Comparison of ENCODE assay signal across 13 cellular contexts in genomic region chr10:22615101-22615500, GRCh38.
DNase-seq lines count a peak whose midpoint lies in the region; ATAC-seq and TF ChIP-seq lines count a peak whose summit lies in the region.
"Had no signal": no experiment of that assay in that cellular context is flagged by ENCODE, and none has a peak within 500 bp of the region (broad histone marks: within the 10 kb centered on the region; RNA-seq: fewer than 3 reads in every experiment).

No MANE protein-coding gene starts in this region.

- H3K27ac ChIP-seq in CD4-positive, alpha-beta memory T cell (ENCODE audit: low read depth, low read length), result peak overlapping the region; percentile 53
- no peak overlapping the region for H3K27ac ChIP-seq in smooth muscle cell (ENCODE audit: low read depth)
- H3K27ac ChIP-seq: WERI-Rb-1 had no signal

- WGBS in smooth muscle cell (ENCODE audit: low lambda C conversion rate), result 96% methylated on average over 2 of the region's 2 CpGs

- no peaks in the 10 kb centered on the region for H3K9me3 ChIP-seq in CD4-positive, alpha-beta memory T cell (ENCODE audit: control insufficient read depth in 1 of 2, low read length in 2 of 2)
- no peaks in the 10 kb centered on the region for H3K9me3 ChIP-seq in smooth muscle cell (replicated peaks; ENCODE audit: low read depth)
- H3K9me3 ChIP-seq: adrenal gland had no signal

- H3K4me2 ChIP-seq in smooth muscle cell, result no peak overlapping the region

- TF ChIP-seq CTCF in smooth muscle cell (IDR thresholded peaks at IDR 0.05; ENCODE audit: borderline replicate concordance, insufficient read depth, poor library complexity, severe bottlenecking), result no peak

- H3K36me3 ChIP-seq in CD4-positive, alpha-beta memory T cell (ENCODE audit: insufficient read depth, low read length), result no peaks in the 10 kb centered on the region
- no peaks in the 10 kb centered on the region for H3K36me3 ChIP-seq in smooth muscle cell (ENCODE audit: low read depth)
- H3K36me3 ChIP-seq: adrenal gland, WERI-Rb-1 had no signal

- H2AFZ ChIP-seq in smooth muscle cell (ENCODE audit: low read depth), result no peak overlapping the region

- no peak overlapping the region for H3K9ac ChIP-seq in smooth muscle cell (ENCODE audit: low read depth)

- intact Hi-C loops in CD4-positive, alpha-beta memory T cell (cut with micrococcal nuclease), result no loop called here

- POLR2A ChIA-PET in CD4-positive, alpha-beta memory T cell (lab: Charles Lee; ENCODE audit: partially characterized antibody), result interaction anchor here (1.0 to 30.6 kb wide), 8 partner anchors 9 to 1089 kb away, joined by 3 to 895 read pairs (median 17); partner anchors contain the start of genes PIP4K2A and SKIDA1
- POLR2A ChIA-PET in naive thymus-derived CD8-positive, alpha-beta T cell (lab: Charles Lee), result interaction anchor here (0.9 to 1.3 kb wide), 3 partner anchors 12 to 51 kb away, joined by 3 to 4 read pairs (median 3); no protein-coding TSS in a partner anchor

- peaks cover 97% of the 10 kb centered on the region for H3K4me1 ChIP-seq in CD4-positive, alpha-beta memory T cell (ENCODE audit: insufficient read depth, low read length)
- peaks cover 25% of the 10 kb centered on the region for H3K4me1 ChIP-seq in smooth muscle cell (ENCODE audit: low read depth)

- peaks cover 20% of the 10 kb centered on the region for H3F3A ChIP-seq in smooth muscle cell (ENCODE audit: low read depth)

- H3K4me3 ChIP-seq in CD4-positive, alpha-beta memory T cell (ENCODE audit: low read length in 2 of 2), result no peak overlapping the region
- no peak overlapping the region for H3K4me3 ChIP-seq in smooth muscle cell

- peak overlapping the region; percentile 48 to 98 (median 92) for H3K27ac Mint-ChIP-seq in CD4-positive, alpha-beta memory T cell
- peak overlapping the region; percentile 90 to 99 (median 98) for H3K27ac Mint-ChIP-seq in IgD-negative memory B cell
- peak overlapping the region; percentile 85 for H3K27ac Mint-ChIP-seq in activated naive CD8-positive, alpha-beta T cell
- H3K27ac Mint-ChIP-seq in naive thymus-derived CD8-positive, alpha-beta T cell, result peak overlapping the region; percentile 21 to 97 (median 83)

- peaks cover 77 to 100% (median 90%) of the 10 kb centered on the region in 4 donors for H3K4me1 Mint-ChIP-seq in CD4-positive, alpha-beta memory T cell
- peaks cover 82 to 92% (median 86%) of the 10 kb centered on the region in 3 donors for H3K4me1 Mint-ChIP-seq in IgD-negative memory B cell
- peaks cover 96% of the 10 kb centered on the region for H3K4me1 Mint-ChIP-seq in activated naive CD8-positive, alpha-beta T cell (ENCODE audit: low read depth)
- H3K4me1 Mint-ChIP-seq in naive thymus-derived CD8-positive, alpha-beta T cell, result peaks cover 54 to 98% (median 94%) of the 10 kb centered on the region in 4 donors

- CTCF ChIA-PET in CD4-positive, alpha-beta memory T cell (lab: Charles Lee; ENCODE audit: partially characterized antibody), result interaction anchor here (0.8 to 4.0 kb wide), 4 partner anchors 11 to 68 kb away, joined by 3 to 39 read pairs (median 4); no protein-coding TSS in a partner anchor

- H3K27me3 Mint-ChIP-seq in CD4-positive, alpha-beta memory T cell, result no peaks in the 10 kb centered on the region
- peaks cover 2% of the 10 kb centered on the region for H3K27me3 Mint-ChIP-seq in IgD-negative memory B cell
- H3K27me3 Mint-ChIP-seq in activated naive CD8-positive, alpha-beta T cell, result no peaks in the 10 kb centered on the region
- H3K27me3 Mint-ChIP-seq in naive thymus-derived CD8-positive, alpha-beta T cell, result no peaks in the 10 kb centered on the region

- peaks cover 9 to 21% of the 10 kb centered on the region in 2 donors for H3K36me3 Mint-ChIP-seq in CD4-positive, alpha-beta memory T cell
- peaks cover 12% of the 10 kb centered on the region for H3K36me3 Mint-ChIP-seq in IgD-negative memory B cell
- peaks cover 12% of the 10 kb centered on the region for H3K36me3 Mint-ChIP-seq in activated naive CD8-positive, alpha-beta T cell
- H3K36me3 Mint-ChIP-seq in naive thymus-derived CD8-positive, alpha-beta T cell, result peaks cover 0 to 6% (median under 1%) of the 10 kb centered on the region in 3 donors

- ATAC-seq in naive thymus-derived CD8-positive, alpha-beta T cell, result no peak
- no peak for ATAC-seq in GM19023 (IDR thresholded peaks at IDR 0.05; ENCODE audit: unreplicated experiment)
- ATAC-seq in left lobe of liver, result no peak

- no peaks in the 10 kb centered on the region for H4K20me1 ChIP-seq in smooth muscle cell (ENCODE audit: low read depth)

- H3K9me3 Mint-ChIP-seq in CD4-positive, alpha-beta memory T cell, result peaks cover 0 to under 1% (median 0%) of the 10 kb centered on the region in 8 donors
- H3K9me3 Mint-ChIP-seq in IgD-negative memory B cell, result peaks cover 0 to 2% (median 2%) of the 10 kb centered on the region in 3 donors
- no peaks in the 10 kb centered on the region for H3K9me3 Mint-ChIP-seq in activated naive CD8-positive, alpha-beta T cell (ENCODE audit: low read depth)
- no peaks in the 10 kb centered on the region for H3K9me3 Mint-ChIP-seq in naive thymus-derived CD8-positive, alpha-beta T cell

- peak overlapping the region; percentile 29 to 85 (median 75) for H3K4me3 Mint-ChIP-seq in CD4-positive, alpha-beta memory T cell
- peak overlapping the region; percentile 87 to 98 (median 92) for H3K4me3 Mint-ChIP-seq in IgD-negative memory B cell
- H3K4me3 Mint-ChIP-seq in activated naive CD8-positive, alpha-beta T cell, result peak overlapping the region; percentile 20
- peak overlapping the region in 6 of 10 donors; percentile 2 to 64 (median 37) for H3K4me3 Mint-ChIP-seq in naive thymus-derived CD8-positive, alpha-beta T cell

- H3K27me3 ChIP-seq in CD4-positive, alpha-beta memory T cell (ENCODE audit: insufficient read depth, low read length), result no peaks in the 10 kb centered on the region
- H3K27me3 ChIP-seq in smooth muscle cell (ENCODE audit: low read depth), result no peaks in the 10 kb centered on the region
- H3K27me3 ChIP-seq: adrenal gland had no signal

- H3K79me2 ChIP-seq in smooth muscle cell (ENCODE audit: low read depth), result peaks cover 15% of the 10 kb centered on the region

- DNase-seq in CD4-positive, alpha-beta memory T cell, result no peak
- no peak for DNase-seq in naive thymus-derived CD8-positive, alpha-beta T cell
- DNase-seq in smooth muscle cell (lab: John Stamatoyannopoulos, UW; ENCODE audit: unreplicated experiment) (no peak), left lobe of liver (ENCODE audit: low spot score) (no peak), NCI-H748 (lab: John Stamatoyannopoulos, UW; ENCODE audit: unreplicated experiment) (no peak)
- DNase-seq: DMS79 treated with DMSO at 0.1 percent for 48 hours; NCI-H187 treated with DMSO at 0.1 percent for 48 hours; stimulated activated naive CD4-positive, alpha-beta T cell; WERI-Rb-1 had no signal

Comparison
In these comparisons a context has a peak if more than half of its experiments do, and no peak if none do; other contexts are left out.
1. H3K4me3 Mint-ChIP-seq: peak in every context shown above with its lines; median percentile 92 in IgD-negative memory B cell; 75 in CD4-positive, alpha-beta memory T cell; 37 in naive thymus-derived CD8-positive, alpha-beta T cell; 20 in activated naive CD8-positive, alpha-beta T cell.